In the genomic region with DNA sequence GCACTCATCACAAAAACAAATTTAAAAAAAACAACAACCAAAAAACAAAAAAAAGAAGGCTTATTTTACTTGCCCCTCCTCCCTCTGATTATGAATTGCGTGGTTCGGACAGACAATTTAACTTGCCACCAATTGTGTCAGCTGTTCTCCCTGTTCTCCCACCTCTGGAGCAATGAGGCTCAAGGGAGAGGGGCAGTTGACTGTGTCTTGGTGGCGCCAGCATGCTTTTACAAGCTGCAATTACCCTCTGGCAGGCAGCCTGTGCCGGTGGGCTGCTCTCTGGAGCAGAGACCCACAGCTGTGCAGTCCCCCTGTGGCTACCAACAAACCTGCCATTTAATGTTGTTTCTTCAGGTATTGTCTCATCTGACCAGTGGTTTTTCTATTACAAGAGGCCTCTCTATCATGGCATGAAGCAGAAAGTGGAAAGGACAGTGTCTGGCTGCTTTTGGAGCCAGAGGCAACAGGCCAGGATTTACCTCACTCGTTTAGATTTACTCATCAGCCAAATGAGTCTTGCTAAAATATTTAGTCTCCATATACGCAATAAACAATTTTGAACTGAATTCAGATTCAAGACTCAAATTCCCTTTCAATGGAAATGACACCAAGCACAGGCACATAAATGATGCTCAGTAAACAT, we compare ENCODE assay signal across 17 cellular contexts.
A peak's percentile ranks its signal among the peaks of the same experiment; 100 is the strongest.
DNase-seq lines count a peak whose midpoint lies in the region; FAIRE-seq and TF ChIP-seq lines count a peak whose summit lies in the region.
"Had no signal": no experiment of that assay in that cellular context is flagged by ENCODE, and none has a peak within 500 bp of the region (broad histone marks: within the 10 kb centered on the region; RNA-seq: fewer than 3 reads in every experiment).

No MANE protein-coding gene starts in this region.

- FAIRE-seq in H1 (lab: Jason Lieb, UNC) (no peak), H54 (lab: Jason Lieb, UNC) (no peak)

- H3K27me3 ChIP-seq in H1 (replicated peaks in 1 of 4; ENCODE audit: control insufficient read depth in 3 of 4, extremely low read depth in 1 of 4, insufficient read depth in 3 of 4, low read length in 3 of 4) = no peaks in the 10 kb centered on the region
- H3K27me3 ChIP-seq in testis = no peaks in the 10 kb centered on the region
- H3K27me3 ChIP-seq: foreskin keratinocyte, SJSA1 had no signal

- peak in 1 of 2 experiments; percentile 12; a peak in 1 of 4 replicates for TF ChIP-seq RAD21 in H1 (IDR thresholded peaks at IDR 0.05 in 1 of 2, conservative IDR thresholded peaks at IDR 0.05 in 1 of 2; ENCODE audit: low read depth in 2 of 2, low read length in 2 of 2)

- no peak overlapping the region for H3K23ac ChIP-seq in H1 (ENCODE audit: insufficient read length)

- no peaks in the 10 kb centered on the region for H3K9me3 ChIP-seq in H1 (ENCODE audit: insufficient read depth in 2 of 2, low read depth in 1 of 2, low read length in 1 of 2)
- H3K9me3 ChIP-seq in testis = no peaks in the 10 kb centered on the region
- H3K9me3 ChIP-seq: SJSA1 had no signal

- no peak overlapping the region for H3K4ac ChIP-seq in H1 (replicated peaks; ENCODE audit: insufficient read length, low read depth, low read length)

- H3K79me2 ChIP-seq in H1 (ENCODE audit: control insufficient read depth in 1 of 2, insufficient read depth in 2 of 2, low read length in 2 of 2) = no peaks in the 10 kb centered on the region

- POLR2A ChIA-PET in H1 (lab: Charles Lee; ENCODE audit: partially characterized antibody) = no interaction called here

- TF ChIP-seq CTCF in H1 (IDR thresholded peaks at IDR 0.05; ENCODE audit: control extremely low read depth in 1 of 3, insufficient read depth in 1 of 3, low read depth in 1 of 3, low read length in 3 of 3) (no peak), testis (IDR thresholded peaks at IDR 0.05) (no peak)

- no peaks in the 10 kb centered on the region for H3K79me1 ChIP-seq in H1 (ENCODE audit: low read depth, low read length)

- CTCF ChIA-PET in H1 (lab: Charles Lee; ENCODE audit: partially characterized antibody) = no interaction called here

- H4K91ac ChIP-seq in H1 (replicated peaks; ENCODE audit: insufficient read length, low read length) = no peak overlapping the region

- no peaks in the 10 kb centered on the region for H3K23me2 ChIP-seq in H1 (ENCODE audit: low read depth, low read length)

- no peak overlapping the region for H4K5ac ChIP-seq in H1 (ENCODE audit: insufficient read length, low read depth, low read length)

- no peak overlapping the region for H2BK15ac ChIP-seq in H1 (ENCODE audit: low read length)

- no peak for TF ChIP-seq EP300 in H1 (IDR thresholded peaks at IDR 0.05; ENCODE audit: borderline replicate concordance in 1 of 2, low read depth in 2 of 2, low read length in 2 of 2)

- no peak overlapping the region for H3K18ac ChIP-seq in H1 (ENCODE audit: extremely low read depth, low read length)

- DNase-seq in NCI-H2081 (lab: John Stamatoyannopoulos, UW) (peak; percentile 63 to 83), NCI-H2081 treated with DMSO at 0.1 percent for 48 hours (lab: John Stamatoyannopoulos, UW) (no peak), NCI-H1105 treated with DMSO at 0.1 percent for 48 hours (lab: John Stamatoyannopoulos, UW) (peak; percentile 100), H1 (ENCODE audit: low read depth in 1 of 2, low spot score in 2 of 2) (no peak), testis (no peak), H54 (ENCODE audit: insufficient read length, low spot score) (no peak), MV-4-11 (lab: John Stamatoyannopoulos, UW) (no peak)
- no peak for DNase-seq in effector CD4-positive, alpha-beta T cell
- DNase-seq: 8988T; activated naive CD8-positive, alpha-beta T cell treated with anti-CD3 and anti-CD28 coated beads, Interleukin-2, amount 50 U/mL, for 24 hours; activated T-cell treated with anti-CD3 and anti-CD28 coated beads, Interleukin-2, amount 50 U/mL, for 72 hours; central memory CD4-positive, alpha-beta T cell; foreskin keratinocyte; NCI-H2029 treated with DMSO at 0.1 percent for 48 hours; stimulated activated CD4-positive, alpha-beta T cell treated with anti-CD3 and anti-CD28 coated beads, Interleukin-1b, Interleukin-23, amount 100 ng/mL, for 48 hours had no signal

- TF ChIP-seq POLR2A in H1 (IDR thresholded peaks at IDR 0.05; ENCODE audit: control extremely low read depth in 1 of 2, low read depth in 2 of 2, low read length in 2 of 2) = no peak
- no peak for TF ChIP-seq POLR2A in testis (IDR thresholded peaks at IDR 0.05)
- TF ChIP-seq POLR2A in H54 (IDR thresholded peaks at IDR 0.05; ENCODE audit: low read depth, low read length) = no peak

- no peak overlapping the region for H2BK5ac ChIP-seq in H1 (ENCODE audit: low read depth, low read length)

- 0 out of 2 replicates have a peak overlapping the region, but pooled peaks have one; percentile 55 for H2BK12ac ChIP-seq in H1 (ENCODE audit: low read depth, low read length)

- H2AK5ac ChIP-seq in H1 (ENCODE audit: low read depth, low read length) = no peak overlapping the region

- no peaks in the 10 kb centered on the region; a peak in 1 of 8 replicates for H3K36me3 ChIP-seq in H1 (ENCODE audit: control insufficient read depth in 2 of 4, insufficient read depth in 4 of 4, low read length in 3 of 4)
- no peaks in the 10 kb centered on the region for H3K36me3 ChIP-seq in testis (ENCODE audit: low read depth, missing control alignments)
- H3K36me3 ChIP-seq: SJSA1 had no signal

- H3K9ac ChIP-seq in H1 (replicated peaks in 1 of 4; ENCODE audit: extremely low read depth in 1 of 4, low read depth in 3 of 4, low read length in 3 of 4) = no peak overlapping the region
- H3K9ac ChIP-seq: KMS-11 had no signal

- H4K8ac ChIP-seq in H1 (ENCODE audit: extremely low read depth, insufficient read depth, low read length) = no peak overlapping the region

- H4K20me1 ChIP-seq in H1 (replicated peaks in 1 of 2; ENCODE audit: control insufficient read depth in 1 of 2, insufficient read depth in 2 of 2, low read length in 2 of 2) = no peaks in the 10 kb centered on the region

- no peak overlapping the region for H3K14ac ChIP-seq in H1 (ENCODE audit: insufficient read length)

- H2BK20ac ChIP-seq in H1 (ENCODE audit: low read length) = no peak overlapping the region

- 88% methylated on average over 6 of the region's 6 CpGs; no CpG with 5 or more reads in 1 of the 2 experiments for WGBS in H1 (ENCODE audit: extremely low coverage in 1 of 2, insufficient coverage in 1 of 2, insufficient read length in 1 of 2, insufficient replicate concordance in 2 of 2, low coverage in 1 of 2, low lambda C conversion rate in 2 of 2, missing lambda C conversion rate in 1 of 2), 2 experiments
- WGBS in testis, 2 donors = 62 to 78% methylated on average over 6 of the region's 6 CpGs

- H3K4me1 ChIP-seq in H1 (replicated peaks in 1 of 4; ENCODE audit: control insufficient read depth in 3 of 4, insufficient read depth in 4 of 4, low read length in 3 of 4) (no peaks in the 10 kb centered on the region; a peak in 1 of 7 replicates), testis (peaks cover 16% of the 10 kb centered on the region)

- peak overlapping the region; percentile 56 for H2AFZ ChIP-seq in H1 (ENCODE audit: low read length)

- H3K4me3 ChIP-seq in H1 (ENCODE audit: extremely low read depth in 1 of 4, insufficient read depth in 2 of 4, low read depth in 3 of 4, low read length in 4 of 4) = no peak overlapping the region
- H3K4me3 ChIP-seq in testis = no peak overlapping the region
- H3K4me3 ChIP-seq: SJSA1 had no signal

- intact Hi-C loops in testis (cut with DNase I; ENCODE audit: low total_unique reads) = loop anchor here (10.0 kb wide), 1 partner anchor 165 kb away; no protein-coding TSS in a partner anchor

- H3K27ac ChIP-seq in H1 (ENCODE audit: low read depth, low read length) = no peak overlapping the region
- peak overlapping the region; percentile 26 to 46 for H3K27ac ChIP-seq in testis
- H3K27ac ChIP-seq: foreskin keratinocyte, KMS-11, SJSA1 had no signal

- no peak overlapping the region for H3K4me2 ChIP-seq in H1 (ENCODE audit: insufficient read depth in 1 of 2, low read depth in 2 of 2, low read length in 2 of 2)
- H3K4me2 ChIP-seq: KMS-11 had no signal

- no peak overlapping the region for H3K56ac ChIP-seq in H1 (replicated peaks; ENCODE audit: insufficient read length, low read depth, low read length)

- no peak overlapping the region for H2BK120ac ChIP-seq in H1 (replicated peaks; ENCODE audit: low read depth, low read length)

TF ChIP-seq in H1, 55 proteins besides CTCF, POLR2A, EP300 and RAD21:
- TF ChIP-seq TAF1 (IDR thresholded peaks at IDR 0.05; ENCODE audit: low read depth, low read length) (no peak), ASH2L (IDR thresholded peaks at IDR 0.05; ENCODE audit: low read length) (no peak), SIX5 (IDR thresholded peaks at IDR 0.05; ENCODE audit: low read depth, low read length) (no peak), SUZ12 (IDR thresholded peaks at IDR 0.05; ENCODE audit: low read length) (no peak), CBX5 (IDR thresholded peaks at IDR 0.05; ENCODE audit: low read depth, low read length) (no peak), BCL11A (IDR thresholded peaks at IDR 0.05; ENCODE audit: low read depth in 2 of 2, low read length in 2 of 2) (no peak), KDM5A (IDR thresholded peaks at IDR 0.05; ENCODE audit: low read length) (no peak), SP1 (IDR thresholded peaks at IDR 0.05; ENCODE audit: low read depth, low read length) (no peak), EGR1 (IDR thresholded peaks at IDR 0.05; ENCODE audit: borderline replicate concordance, low read depth, low read length) (no peak)
- TF ChIP-seq, protein P1, sequence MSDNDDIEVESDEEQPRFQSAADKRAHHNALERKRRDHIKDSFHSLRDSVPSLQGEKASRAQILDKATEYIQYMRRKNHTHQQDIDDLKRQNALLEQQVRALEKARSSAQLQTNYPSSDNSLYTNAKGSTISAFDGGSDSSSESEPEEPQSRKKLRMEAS (IDR thresholded peaks at IDR 0.05) = no peak
TF ChIP-seq in H1: peak in this region for 0.

Comparison
In these comparisons a context has a peak if more than half of its experiments do, and no peak if none do; other contexts are left out.
1. DNase-seq: peak in NCI-H2081 (2 of 2) and NCI-H1105 treated with DMSO at 0.1 percent for 48 hours (single experiment); none in NCI-H2081 treated with DMSO at 0.1 percent for 48 hours (single experiment), H1 (0 of 2), testis (single experiment), H54 (single experiment), effector CD4-positive, alpha-beta T cell (single experiment) and MV-4-11 (single experiment).